Comparison of ENCODE assay signal across 8 cellular contexts in the genomic region with DNA sequence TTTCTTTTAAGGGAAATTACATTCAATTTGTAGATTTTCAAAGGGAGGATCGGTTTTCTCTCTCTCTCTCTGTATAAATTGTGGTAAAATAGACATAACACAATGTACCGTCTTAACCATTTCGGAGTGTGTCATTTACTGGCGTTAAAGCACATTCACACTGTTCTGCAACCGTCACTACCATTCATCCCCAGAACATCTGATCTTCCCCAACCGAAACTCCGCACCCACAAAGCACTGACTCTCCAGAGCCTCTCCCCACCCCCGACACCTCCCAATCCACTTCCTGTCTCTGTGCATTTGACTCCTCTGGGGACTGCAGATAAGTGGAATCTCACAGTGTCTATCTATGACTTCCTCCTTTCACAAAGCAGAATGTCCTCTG. TPM values are rescaled to one million over a fixed set of nuclear protein-coding genes. Genes with fewer than 3 reads are reported as not detected.
DNase-seq lines count a peak whose midpoint lies in the region; ATAC-seq and TF ChIP-seq lines count a peak whose summit lies in the region.

No MANE protein-coding gene starts in this region.

- TF ChIP-seq CTCF in GM20000 (IDR thresholded peaks at IDR 0.05; ENCODE audit: extremely low read depth, missing control alignments) (no peak), glutamatergic neuron (IDR thresholded peaks at IDR 0.05; ENCODE audit: partially characterized antibody, unreplicated experiment) (no peak), prostate gland (IDR thresholded peaks at IDR 0.05) (no peak)

- TF ChIP-seq POLR2A in prostate gland (IDR thresholded peaks at IDR 0.05): no peak

- no peak for ATAC-seq in GM21723 (IDR thresholded peaks at IDR 0.05; ENCODE audit: unreplicated experiment)
- ATAC-seq in HG02798 (IDR thresholded peaks at IDR 0.05; ENCODE audit: poor library complexity, unreplicated experiment): no peak
- no peak for ATAC-seq in GM18861 (IDR thresholded peaks at IDR 0.05; ENCODE audit: unreplicated experiment)

- peak overlapping the region; percentile 14 for H3K4me3 Mint-ChIP-seq in glutamatergic neuron (ENCODE audit: unreplicated experiment)

- peaks cover 14% of the 10 kb centered on the region for H3K4me1 Mint-ChIP-seq in glutamatergic neuron (ENCODE audit: low read depth, unreplicated experiment)

- intact Hi-C loops in prostate gland (cut with DNase I): no loop called here

- peaks cover 4% of the 10 kb centered on the region for H3K36me3 Mint-ChIP-seq in glutamatergic neuron (ENCODE audit: unreplicated experiment)

- peaks cover 3% of the 10 kb centered on the region for H3K9me3 Mint-ChIP-seq in glutamatergic neuron (ENCODE audit: unreplicated experiment)

- H3K27me3 ChIP-seq in prostate gland (replicated peaks; ENCODE audit: insufficient read depth): no peaks in the 10 kb centered on the region

- H3K9me3 ChIP-seq in prostate gland: no peaks in the 10 kb centered on the region

- no peak overlapping the region for H3K27ac ChIP-seq in prostate gland

- no peak overlapping the region for H3K4me3 ChIP-seq in prostate gland

- H3K27ac Mint-ChIP-seq in glutamatergic neuron (ENCODE audit: unreplicated experiment): no peak overlapping the region

- H3K27me3 Mint-ChIP-seq in glutamatergic neuron (ENCODE audit: unreplicated experiment): peaks cover 5% of the 10 kb centered on the region

- H3K36me3 ChIP-seq in prostate gland: no peaks in the 10 kb centered on the region

- 46% methylated on average over 8 of the region's 8 CpGs for WGBS in prostate gland

- peak; percentile 63 for DNase-seq in GM20000 (ENCODE audit: low spot score)
- peak; percentile 75 for DNase-seq in UCSD-AML1 (lab: John Stamatoyannopoulos, UW; ENCODE audit: unreplicated experiment)
- DNase-seq in glutamatergic neuron: no peak
- DNase-seq in stimulated activated CD8-positive, alpha-beta memory T cell treated with anti-CD3 and anti-CD28 coated beads, Interleukin-2, amount 100 ng/mL, for 48 hours (ENCODE audit: low read depth in 2 of 2): peak; percentile 54 to 71
- no peak for DNase-seq in prostate gland (ENCODE audit: low spot score)

- no peaks in the 10 kb centered on the region for H3K4me1 ChIP-seq in prostate gland (replicated peaks)

RNA-seq across cellular contexts. Expression of gene GRAMD4, which starts 15.9 kb away (rescaled TPM):
- total RNA-seq in glutamatergic neuron (ENCODE audit: unreplicated experiment): 85.7 TPM
- total RNA-seq in prostate gland: 10 to 100 TPM; 12.1 to 20.2 TPM

Comparison
In these comparisons a context has a peak if more than half of its experiments do, and no peak if none do; other contexts are left out.
1. DNase-seq: peak in GM20000 (single experiment), UCSD-AML1 (single experiment) and stimulated activated CD8-positive, alpha-beta memory T cell treated with anti-CD3 and anti-CD28 coated beads, Interleukin-2, amount 100 ng/mL, for 48 hours (2 of 2); none in glutamatergic neuron (single experiment) and prostate gland (single experiment).